Comparison of ENCODE assay signal across 1 cellular context in the genomic region with DNA sequence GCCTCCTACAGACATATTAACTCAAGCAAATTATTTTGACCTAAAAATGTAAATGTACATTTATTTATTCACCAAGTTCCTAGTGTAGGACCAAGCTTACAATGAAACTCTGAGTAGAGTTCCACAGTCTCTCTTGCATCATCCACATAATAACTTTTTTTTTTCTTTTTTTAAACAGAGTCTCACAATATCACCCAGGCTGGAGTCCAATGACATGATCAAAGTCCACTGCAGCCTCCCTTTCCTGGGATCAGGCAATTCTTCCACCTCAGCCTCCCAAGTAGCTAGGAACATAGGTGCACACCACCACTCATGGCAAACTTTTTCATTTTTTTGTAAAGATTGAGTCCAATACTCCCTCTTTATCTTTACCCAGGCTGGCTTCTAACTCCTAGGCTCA.
TF ChIP-seq lines count a peak whose summit lies in the region.

No MANE protein-coding gene starts in this region.

TF ChIP-seq in HepG2, 621 proteins besides CTCF, POLR2A, EP300 and RAD21 (continued from another document):
- TF ChIP-seq, protein P1, sequence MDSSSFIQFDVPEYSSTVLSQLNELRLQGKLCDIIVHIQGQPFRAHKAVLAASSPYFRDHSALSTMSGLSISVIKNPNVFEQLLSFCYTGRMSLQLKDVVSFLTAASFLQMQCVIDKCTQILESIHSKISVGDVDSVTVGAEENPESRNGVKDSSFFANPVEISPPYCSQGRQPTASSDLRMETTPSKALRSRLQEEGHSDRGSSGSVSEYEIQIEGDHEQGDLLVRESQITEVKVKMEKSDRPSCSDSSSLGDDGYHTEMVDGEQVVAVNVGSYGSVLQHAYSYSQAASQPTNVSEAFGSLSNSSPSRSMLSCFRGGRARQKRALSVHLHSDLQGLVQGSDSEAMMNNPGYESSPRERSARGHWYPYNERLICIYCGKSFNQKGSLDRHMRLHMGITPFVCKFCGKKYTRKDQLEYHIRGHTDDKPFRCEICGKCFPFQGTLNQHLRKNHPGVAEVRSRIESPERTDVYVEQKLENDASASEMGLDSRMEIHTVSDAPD (CRISPR knock-in tag; IDR thresholded peaks at IDR 0.05) = no peak
- TF ChIP-seq ZNF567 (CRISPR knock-in tag; IDR thresholded peaks at IDR 0.05; ENCODE audit: borderline replicate concordance) = no peak
- no peak for TF ChIP-seq CAMTA2 (CRISPR knock-in tag; IDR thresholded peaks at IDR 0.05; ENCODE audit: borderline replicate concordance)
- no peak for TF ChIP-seq ZNF562 (CRISPR knock-in tag; IDR thresholded peaks at IDR 0.05; ENCODE audit: borderline replicate concordance)
- TF ChIP-seq CEBPB (IDR thresholded peaks at IDR 0.05; ENCODE audit: borderline replicate concordance, low read depth, low read length) = 0 out of 2 replicates have a peak, but pooled peaks have one; percentile 11
- TF ChIP-seq CHD2 (IDR thresholded peaks at IDR 0.05; ENCODE audit: low read depth, low read length) = no peak
- TF ChIP-seq, protein P2, sequence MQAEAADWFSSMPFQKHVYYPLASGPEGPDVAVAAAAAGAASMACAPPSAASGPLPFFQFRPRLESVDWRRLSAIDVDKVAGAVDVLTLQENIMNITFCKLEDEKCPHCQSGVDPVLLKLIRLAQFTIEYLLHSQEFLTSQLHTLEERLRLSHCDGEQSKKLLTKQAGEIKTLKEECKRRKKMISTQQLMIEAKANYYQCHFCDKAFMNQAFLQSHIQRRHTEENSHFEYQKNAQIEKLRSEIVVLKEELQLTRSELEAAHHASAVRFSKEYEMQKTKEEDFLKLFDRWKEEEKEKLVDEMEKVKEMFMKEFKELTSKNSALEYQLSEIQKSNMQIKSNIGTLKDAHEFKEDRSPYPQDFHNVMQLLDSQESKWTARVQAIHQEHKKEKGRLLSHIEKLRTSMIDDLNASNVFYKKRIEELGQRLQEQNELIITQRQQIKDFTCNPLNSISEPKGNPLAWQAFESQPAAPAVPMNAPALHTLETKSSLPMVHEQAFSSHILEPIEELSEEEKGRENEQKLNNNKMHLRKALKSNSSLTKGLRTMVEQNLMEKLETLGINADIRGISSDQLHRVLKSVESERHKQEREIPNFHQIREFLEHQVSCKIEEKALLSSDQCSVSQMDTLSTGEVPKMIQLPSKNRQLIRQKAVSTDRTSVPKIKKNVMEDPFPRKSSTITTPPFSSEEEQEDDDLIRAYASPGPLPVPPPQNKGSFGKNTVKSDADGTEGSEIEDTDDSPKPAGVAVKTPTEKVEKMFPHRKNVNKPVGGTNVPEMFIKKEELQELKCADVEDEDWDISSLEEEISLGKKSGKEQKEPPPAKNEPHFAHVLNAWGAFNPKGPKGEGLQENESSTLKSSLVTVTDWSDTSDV (CRISPR knock-in tag; IDR thresholded peaks at IDR 0.05) = no peak
- TF ChIP-seq MYNN (CRISPR knock-in tag; IDR thresholded peaks at IDR 0.05; ENCODE audit: low read depth) = no peak
- TF ChIP-seq ZNF264 (CRISPR knock-in tag; IDR thresholded peaks at IDR 0.05) = no peak
- TF ChIP-seq, protein P3, sequence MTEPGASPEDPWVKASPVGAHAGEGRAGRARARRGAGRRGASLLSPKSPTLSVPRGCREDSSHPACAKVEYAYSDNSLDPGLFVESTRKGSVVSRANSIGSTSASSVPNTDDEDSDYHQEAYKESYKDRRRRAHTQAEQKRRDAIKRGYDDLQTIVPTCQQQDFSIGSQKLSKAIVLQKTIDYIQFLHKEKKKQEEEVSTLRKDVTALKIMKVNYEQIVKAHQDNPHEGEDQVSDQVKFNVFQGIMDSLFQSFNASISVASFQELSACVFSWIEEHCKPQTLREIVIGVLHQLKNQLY (CRISPR knock-in tag; IDR thresholded peaks at IDR 0.05) = no peak
- TF ChIP-seq CEBPG (CRISPR knock-in tag; IDR thresholded peaks at IDR 0.05) = peak; percentile 33; the same call in 1 of the 2 replicates
- TF ChIP-seq, protein P4, sequence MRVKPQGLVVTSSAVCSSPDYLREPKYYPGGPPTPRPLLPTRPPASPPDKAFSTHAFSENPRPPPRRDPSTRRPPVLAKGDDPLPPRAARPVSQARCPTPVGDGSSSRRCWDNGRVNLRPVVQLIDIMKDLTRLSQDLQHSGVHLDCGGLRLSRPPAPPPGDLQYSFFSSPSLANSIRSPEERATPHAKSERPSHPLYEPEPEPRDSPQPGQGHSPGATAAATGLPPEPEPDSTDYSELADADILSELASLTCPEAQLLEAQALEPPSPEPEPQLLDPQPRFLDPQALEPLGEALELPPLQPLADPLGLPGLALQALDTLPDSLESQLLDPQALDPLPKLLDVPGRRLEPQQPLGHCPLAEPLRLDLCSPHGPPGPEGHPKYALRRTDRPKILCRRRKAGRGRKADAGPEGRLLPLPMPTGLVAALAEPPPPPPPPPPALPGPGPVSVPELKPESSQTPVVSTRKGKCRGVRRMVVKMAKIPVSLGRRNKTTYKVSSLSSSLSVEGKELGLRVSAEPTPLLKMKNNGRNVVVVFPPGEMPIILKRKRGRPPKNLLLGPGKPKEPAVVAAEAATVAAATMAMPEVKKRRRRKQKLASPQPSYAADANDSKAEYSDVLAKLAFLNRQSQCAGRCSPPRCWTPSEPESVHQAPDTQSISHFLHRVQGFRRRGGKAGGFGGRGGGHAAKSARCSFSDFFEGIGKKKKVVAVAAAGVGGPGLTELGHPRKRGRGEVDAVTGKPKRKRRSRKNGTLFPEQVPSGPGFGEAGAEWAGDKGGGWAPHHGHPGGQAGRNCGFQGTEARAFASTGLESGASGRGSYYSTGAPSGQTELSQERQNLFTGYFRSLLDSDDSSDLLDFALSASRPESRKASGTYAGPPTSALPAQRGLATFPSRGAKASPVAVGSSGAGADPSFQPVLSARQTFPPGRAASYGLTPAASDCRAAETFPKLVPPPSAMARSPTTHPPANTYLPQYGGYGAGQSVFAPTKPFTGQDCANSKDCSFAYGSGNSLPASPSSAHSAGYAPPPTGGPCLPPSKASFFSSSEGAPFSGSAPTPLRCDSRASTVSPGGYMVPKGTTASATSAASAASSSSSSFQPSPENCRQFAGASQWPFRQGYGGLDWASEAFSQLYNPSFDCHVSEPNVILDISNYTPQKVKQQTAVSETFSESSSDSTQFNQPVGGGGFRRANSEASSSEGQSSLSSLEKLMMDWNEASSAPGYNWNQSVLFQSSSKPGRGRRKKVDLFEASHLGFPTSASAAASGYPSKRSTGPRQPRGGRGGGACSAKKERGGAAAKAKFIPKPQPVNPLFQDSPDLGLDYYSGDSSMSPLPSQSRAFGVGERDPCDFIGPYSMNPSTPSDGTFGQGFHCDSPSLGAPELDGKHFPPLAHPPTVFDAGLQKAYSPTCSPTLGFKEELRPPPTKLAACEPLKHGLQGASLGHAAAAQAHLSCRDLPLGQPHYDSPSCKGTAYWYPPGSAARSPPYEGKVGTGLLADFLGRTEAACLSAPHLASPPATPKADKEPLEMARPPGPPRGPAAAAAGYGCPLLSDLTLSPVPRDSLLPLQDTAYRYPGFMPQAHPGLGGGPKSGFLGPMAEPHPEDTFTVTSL (CRISPR knock-in tag; IDR thresholded peaks at IDR 0.05; ENCODE audit: borderline replicate concordance) = no peak
- 0 out of 2 replicates have a peak, but pooled peaks have one; percentile 23 for TF ChIP-seq KDM1A (CRISPR knock-in tag; IDR thresholded peaks at IDR 0.05)
- TF ChIP-seq SOX13 (IDR thresholded peaks at IDR 0.05) = no peak
- TF ChIP-seq SOX13 (CRISPR knock-in tag; conservative IDR thresholded peaks at IDR 0.05 in 1 of 2, IDR thresholded peaks at IDR 0.05 in 1 of 2) = no peak
- TF ChIP-seq HNF4A (CRISPR knock-in tag; IDR thresholded peaks at IDR 0.05) = peak; percentile 55
- TF ChIP-seq ZMYM2 (CRISPR knock-in tag; IDR thresholded peaks at IDR 0.05) = no peak
- TF ChIP-seq, protein P5, sequence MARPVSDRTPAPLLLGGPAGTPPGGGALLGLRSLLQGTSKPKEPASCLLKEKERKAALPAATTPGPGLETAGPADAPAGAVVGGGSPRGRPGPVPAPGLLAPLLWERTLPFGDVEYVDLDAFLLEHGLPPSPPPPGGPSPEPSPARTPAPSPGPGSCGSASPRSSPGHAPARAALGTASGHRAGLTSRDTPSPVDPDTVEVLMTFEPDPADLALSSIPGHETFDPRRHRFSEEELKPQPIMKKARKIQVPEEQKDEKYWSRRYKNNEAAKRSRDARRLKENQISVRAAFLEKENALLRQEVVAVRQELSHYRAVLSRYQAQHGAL (CRISPR knock-in tag; IDR thresholded peaks at IDR 0.05; ENCODE audit: not compliant biosample characterization) = no peak
- TF ChIP-seq SMAD9 (CRISPR knock-in tag; IDR thresholded peaks at IDR 0.05) = no peak
- TF ChIP-seq ELF1 (CRISPR knock-in tag; IDR thresholded peaks at IDR 0.05) = no peak
- TF ChIP-seq, protein P6, sequence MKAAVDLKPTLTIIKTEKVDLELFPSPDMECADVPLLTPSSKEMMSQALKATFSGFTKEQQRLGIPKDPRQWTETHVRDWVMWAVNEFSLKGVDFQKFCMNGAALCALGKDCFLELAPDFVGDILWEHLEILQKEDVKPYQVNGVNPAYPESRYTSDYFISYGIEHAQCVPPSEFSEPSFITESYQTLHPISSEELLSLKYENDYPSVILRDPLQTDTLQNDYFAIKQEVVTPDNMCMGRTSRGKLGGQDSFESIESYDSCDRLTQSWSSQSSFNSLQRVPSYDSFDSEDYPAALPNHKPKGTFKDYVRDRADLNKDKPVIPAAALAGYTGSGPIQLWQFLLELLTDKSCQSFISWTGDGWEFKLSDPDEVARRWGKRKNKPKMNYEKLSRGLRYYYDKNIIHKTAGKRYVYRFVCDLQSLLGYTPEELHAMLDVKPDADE (CRISPR knock-in tag; IDR thresholded peaks at IDR 0.05) = no peak
- TF ChIP-seq, protein P7, sequence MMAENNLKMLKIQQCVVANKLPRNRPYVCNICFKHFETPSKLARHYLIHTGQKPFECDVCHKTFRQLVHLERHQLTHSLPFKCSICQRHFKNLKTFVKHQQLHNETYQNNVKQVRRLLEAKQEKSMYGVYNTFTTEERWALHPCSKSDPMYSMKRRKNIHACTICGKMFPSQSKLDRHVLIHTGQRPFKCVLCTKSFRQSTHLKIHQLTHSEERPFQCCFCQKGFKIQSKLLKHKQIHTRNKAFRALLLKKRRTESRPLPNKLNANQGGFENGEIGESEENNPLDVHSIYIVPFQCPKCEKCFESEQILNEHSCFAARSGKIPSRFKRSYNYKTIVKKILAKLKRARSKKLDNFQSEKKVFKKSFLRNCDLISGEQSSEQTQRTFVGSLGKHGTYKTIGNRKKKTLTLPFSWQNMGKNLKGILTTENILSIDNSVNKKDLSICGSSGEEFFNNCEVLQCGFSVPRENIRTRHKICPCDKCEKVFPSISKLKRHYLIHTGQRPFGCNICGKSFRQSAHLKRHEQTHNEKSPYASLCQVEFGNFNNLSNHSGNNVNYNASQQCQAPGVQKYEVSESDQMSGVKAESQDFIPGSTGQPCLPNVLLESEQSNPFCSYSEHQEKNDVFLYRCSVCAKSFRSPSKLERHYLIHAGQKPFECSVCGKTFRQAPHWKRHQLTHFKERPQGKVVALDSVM (CRISPR knock-in tag; IDR thresholded peaks at IDR 0.05) = peak; percentile 67; the same call in 1 of the 2 replicates
- TF ChIP-seq, protein P8, sequence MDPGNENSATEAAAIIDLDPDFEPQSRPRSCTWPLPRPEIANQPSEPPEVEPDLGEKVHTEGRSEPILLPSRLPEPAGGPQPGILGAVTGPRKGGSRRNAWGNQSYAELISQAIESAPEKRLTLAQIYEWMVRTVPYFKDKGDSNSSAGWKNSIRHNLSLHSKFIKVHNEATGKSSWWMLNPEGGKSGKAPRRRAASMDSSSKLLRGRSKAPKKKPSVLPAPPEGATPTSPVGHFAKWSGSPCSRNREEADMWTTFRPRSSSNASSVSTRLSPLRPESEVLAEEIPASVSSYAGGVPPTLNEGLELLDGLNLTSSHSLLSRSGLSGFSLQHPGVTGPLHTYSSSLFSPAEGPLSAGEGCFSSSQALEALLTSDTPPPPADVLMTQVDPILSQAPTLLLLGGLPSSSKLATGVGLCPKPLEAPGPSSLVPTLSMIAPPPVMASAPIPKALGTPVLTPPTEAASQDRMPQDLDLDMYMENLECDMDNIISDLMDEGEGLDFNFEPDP (CRISPR knock-in tag; conservative IDR thresholded peaks at IDR 0.05) = no peak
- TF ChIP-seq, protein P9, sequence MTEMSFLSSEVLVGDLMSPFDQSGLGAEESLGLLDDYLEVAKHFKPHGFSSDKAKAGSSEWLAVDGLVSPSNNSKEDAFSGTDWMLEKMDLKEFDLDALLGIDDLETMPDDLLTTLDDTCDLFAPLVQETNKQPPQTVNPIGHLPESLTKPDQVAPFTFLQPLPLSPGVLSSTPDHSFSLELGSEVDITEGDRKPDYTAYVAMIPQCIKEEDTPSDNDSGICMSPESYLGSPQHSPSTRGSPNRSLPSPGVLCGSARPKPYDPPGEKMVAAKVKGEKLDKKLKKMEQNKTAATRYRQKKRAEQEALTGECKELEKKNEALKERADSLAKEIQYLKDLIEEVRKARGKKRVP (CRISPR knock-in tag; IDR thresholded peaks at IDR 0.05) = peak in 1 of 2 experiments; percentile 75; a peak in 2 of 4 replicates
- TF ChIP-seq, protein P10, sequence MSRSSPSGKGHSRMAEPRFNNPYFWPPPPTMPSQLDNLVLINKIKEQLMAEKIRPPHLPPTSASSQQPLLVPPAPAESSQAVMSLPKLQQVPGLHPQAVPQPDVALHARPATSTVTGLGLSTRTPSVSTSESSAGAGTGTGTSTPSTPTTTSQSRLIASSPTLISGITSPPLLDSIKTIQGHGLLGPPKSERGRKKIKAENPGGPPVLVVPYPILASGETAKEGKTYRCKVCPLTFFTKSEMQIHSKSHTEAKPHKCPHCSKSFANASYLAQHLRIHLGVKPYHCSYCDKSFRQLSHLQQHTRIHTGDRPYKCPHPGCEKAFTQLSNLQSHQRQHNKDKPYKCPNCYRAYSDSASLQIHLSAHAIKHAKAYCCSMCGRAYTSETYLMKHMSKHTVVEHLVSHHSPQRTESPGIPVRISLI (CRISPR knock-in tag; IDR thresholded peaks at IDR 0.05; ENCODE audit: borderline replicate concordance) = 0 out of 2 replicates have a peak, but pooled peaks have one; percentile 41
- no peak for TF ChIP-seq HOXD1 (CRISPR knock-in tag; IDR thresholded peaks at IDR 0.05)
- no peak for TF ChIP-seq ZNF160 (CRISPR knock-in tag; IDR thresholded peaks at IDR 0.05)
- TF ChIP-seq TBX3 (IDR thresholded peaks at IDR 0.05; ENCODE audit: borderline replicate concordance) = no peak
- no peak for TF ChIP-seq NCOA5 (CRISPR knock-in tag; IDR thresholded peaks at IDR 0.05)
- TF ChIP-seq TCF7L2 (IDR thresholded peaks at IDR 0.05; ENCODE audit: low read depth, low read length) = no peak
- TF ChIP-seq ZNF713 (CRISPR knock-in tag; IDR thresholded peaks at IDR 0.05) = no peak
- TF ChIP-seq GZF1 (CRISPR knock-in tag; IDR thresholded peaks at IDR 0.05) = no peak
